ENCODE assay signal across 1 cellular context in genomic region chr5:53944981-53945380, GRCh38.
TF ChIP-seq lines count a peak whose summit lies in the region.

No MANE protein-coding gene starts in this region.

TF ChIP-seq in HepG2, 621 proteins besides CTCF, POLR2A, EP300 and RAD21 (continued from another document and continues in another):
- TF ChIP-seq ZNF687 (CRISPR knock-in tag; IDR thresholded peaks at IDR 0.05) (no peak), SP2 (CRISPR knock-in tag; IDR thresholded peaks at IDR 0.05) (no peak), SOX5 (CRISPR knock-in tag; IDR thresholded peaks at IDR 0.05; ENCODE audit: borderline replicate concordance) (0 out of 2 replicates have a peak, but pooled peaks have one; percentile 30), DZIP1 (CRISPR knock-in tag; IDR thresholded peaks at IDR 0.05) (no peak), NR2F1 (CRISPR knock-in tag; IDR thresholded peaks at IDR 0.05) (no peak), ZBTB33 (CRISPR knock-in tag; IDR thresholded peaks at IDR 0.05) (no peak), HDAC1 (CRISPR knock-in tag; IDR thresholded peaks at IDR 0.05) (0 out of 2 replicates have a peak, but pooled peaks have one; percentile 10), HMG20A (CRISPR knock-in tag; IDR thresholded peaks at IDR 0.05; ENCODE audit: borderline replicate concordance) (no peak), HIC2 (CRISPR knock-in tag; IDR thresholded peaks at IDR 0.05; ENCODE audit: low read depth) (no peak), FOXA3 (CRISPR knock-in tag; IDR thresholded peaks at IDR 0.05) (0 out of 2 replicates have a peak, but pooled peaks have one; percentile 19), CC2D1A (CRISPR knock-in tag; IDR thresholded peaks at IDR 0.05) (no peak), ZHX1 (CRISPR knock-in tag; IDR thresholded peaks at IDR 0.05; ENCODE audit: low read depth) (0 out of 2 replicates have a peak, but pooled peaks have one; percentile 50), ZNF337 (CRISPR knock-in tag; IDR thresholded peaks at IDR 0.05; ENCODE audit: borderline replicate concordance, low read depth) (no peak), MTF1 (CRISPR knock-in tag; IDR thresholded peaks at IDR 0.05) (no peak), ZNF550 (CRISPR knock-in tag; IDR thresholded peaks at IDR 0.05; ENCODE audit: borderline replicate concordance) (no peak), ZBTB1 (CRISPR knock-in tag; IDR thresholded peaks at IDR 0.05; ENCODE audit: borderline replicate concordance) (no peak), SKI (IDR thresholded peaks at IDR 0.05; ENCODE audit: partially characterized antibody) (no peak), PITX1 (CRISPR knock-in tag; IDR thresholded peaks at IDR 0.05) (no peak), ZNF253 (CRISPR knock-in tag; IDR thresholded peaks at IDR 0.05; ENCODE audit: borderline replicate concordance) (no peak), RFX5 (IDR thresholded peaks at IDR 0.05; ENCODE audit: low read depth, low read length) (no peak), FOXO4 (CRISPR knock-in tag; conservative IDR thresholded peaks at IDR 0.05) (no peak), MIXL1 (CRISPR knock-in tag; IDR thresholded peaks at IDR 0.05) (no peak), SRSF1 (optimal IDR thresholded peaks at IDR 0.05; ENCODE audit: low read depth, low read length) (no peak), DMAP1 (CRISPR knock-in tag; IDR thresholded peaks at IDR 0.05) (no peak), SAFB2 (CRISPR knock-in tag; IDR thresholded peaks at IDR 0.05; ENCODE audit: borderline replicate concordance, low read depth) (no peak), HDAC2 (CRISPR knock-in tag; IDR thresholded peaks at IDR 0.05) (0 out of 2 replicates have a peak, but pooled peaks have one; percentile 16), MLLT10 (CRISPR knock-in tag; IDR thresholded peaks at IDR 0.05) (no peak), MAZ (IDR thresholded peaks at IDR 0.05; ENCODE audit: borderline replicate concordance, low read depth, low read length) (no peak), MAZ (CRISPR knock-in tag; IDR thresholded peaks at IDR 0.05; ENCODE audit: low read depth) (no peak), ZNF441 (CRISPR knock-in tag; IDR thresholded peaks at IDR 0.05; ENCODE audit: borderline replicate concordance) (no peak), MYC (CRISPR knock-in tag; IDR thresholded peaks at IDR 0.05; ENCODE audit: borderline replicate concordance) (no peak), RARG (CRISPR knock-in tag; IDR thresholded peaks at IDR 0.05; ENCODE audit: low read depth) (no peak), ZNF780A (CRISPR knock-in tag; IDR thresholded peaks at IDR 0.05) (no peak), KDM5A (IDR thresholded peaks at IDR 0.05; ENCODE audit: borderline replicate concordance, low read length) (no peak), HNRNPH1 (optimal IDR thresholded peaks at IDR 0.05; ENCODE audit: low read depth, low read length) (no peak), ZNF292 (CRISPR knock-in tag; IDR thresholded peaks at IDR 0.05; ENCODE audit: borderline replicate concordance, low read depth) (no peak)
- TF ChIP-seq, protein P1, sequence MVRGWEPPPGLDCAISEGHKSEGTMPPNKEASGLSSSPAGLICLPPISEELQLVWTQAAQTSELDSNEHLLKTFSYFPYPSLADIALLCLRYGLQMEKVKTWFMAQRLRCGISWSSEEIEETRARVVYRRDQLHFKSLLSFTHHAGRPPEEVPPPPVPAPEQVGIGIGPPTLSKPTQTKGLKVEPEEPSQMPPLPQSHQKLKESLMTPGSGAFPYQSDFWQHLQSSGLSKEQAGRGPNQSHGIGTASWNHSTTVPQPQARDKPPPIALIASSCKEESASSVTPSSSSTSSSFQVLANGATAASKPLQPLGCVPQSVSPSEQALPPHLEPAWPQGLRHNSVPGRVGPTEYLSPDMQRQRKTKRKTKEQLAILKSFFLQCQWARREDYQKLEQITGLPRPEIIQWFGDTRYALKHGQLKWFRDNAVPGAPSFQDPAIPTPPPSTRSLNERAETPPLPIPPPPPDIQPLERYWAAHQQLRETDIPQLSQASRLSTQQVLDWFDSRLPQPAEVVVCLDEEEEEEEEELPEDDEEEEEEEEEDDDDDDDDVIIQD (CRISPR knock-in tag; IDR thresholded peaks at IDR 0.05; ENCODE audit: low read depth) = peak; percentile 90; the same call in 1 of the 2 replicates
- TF ChIP-seq, protein P2, sequence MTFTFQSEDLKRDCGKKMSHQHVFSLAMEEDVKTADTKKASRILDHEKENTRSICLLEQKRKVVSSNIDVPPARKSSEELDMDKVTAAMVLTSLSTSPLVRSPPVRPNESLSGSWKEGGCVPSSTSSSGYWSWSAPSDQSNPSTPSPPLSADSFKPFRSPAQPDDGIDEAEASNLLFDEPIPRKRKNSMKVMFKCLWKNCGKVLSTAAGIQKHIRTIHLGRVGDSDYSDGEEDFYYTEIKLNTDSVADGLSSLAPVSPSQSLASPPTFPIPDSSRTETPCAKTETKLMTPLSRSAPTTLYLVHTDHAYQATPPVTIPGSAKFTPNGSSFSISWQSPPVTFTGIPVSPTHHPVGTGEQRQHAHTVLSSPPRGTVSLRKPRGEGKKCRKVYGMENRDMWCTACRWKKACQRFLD (CRISPR knock-in tag; IDR thresholded peaks at IDR 0.05; ENCODE audit: borderline replicate concordance) = no peak
- TF ChIP-seq, protein P3, sequence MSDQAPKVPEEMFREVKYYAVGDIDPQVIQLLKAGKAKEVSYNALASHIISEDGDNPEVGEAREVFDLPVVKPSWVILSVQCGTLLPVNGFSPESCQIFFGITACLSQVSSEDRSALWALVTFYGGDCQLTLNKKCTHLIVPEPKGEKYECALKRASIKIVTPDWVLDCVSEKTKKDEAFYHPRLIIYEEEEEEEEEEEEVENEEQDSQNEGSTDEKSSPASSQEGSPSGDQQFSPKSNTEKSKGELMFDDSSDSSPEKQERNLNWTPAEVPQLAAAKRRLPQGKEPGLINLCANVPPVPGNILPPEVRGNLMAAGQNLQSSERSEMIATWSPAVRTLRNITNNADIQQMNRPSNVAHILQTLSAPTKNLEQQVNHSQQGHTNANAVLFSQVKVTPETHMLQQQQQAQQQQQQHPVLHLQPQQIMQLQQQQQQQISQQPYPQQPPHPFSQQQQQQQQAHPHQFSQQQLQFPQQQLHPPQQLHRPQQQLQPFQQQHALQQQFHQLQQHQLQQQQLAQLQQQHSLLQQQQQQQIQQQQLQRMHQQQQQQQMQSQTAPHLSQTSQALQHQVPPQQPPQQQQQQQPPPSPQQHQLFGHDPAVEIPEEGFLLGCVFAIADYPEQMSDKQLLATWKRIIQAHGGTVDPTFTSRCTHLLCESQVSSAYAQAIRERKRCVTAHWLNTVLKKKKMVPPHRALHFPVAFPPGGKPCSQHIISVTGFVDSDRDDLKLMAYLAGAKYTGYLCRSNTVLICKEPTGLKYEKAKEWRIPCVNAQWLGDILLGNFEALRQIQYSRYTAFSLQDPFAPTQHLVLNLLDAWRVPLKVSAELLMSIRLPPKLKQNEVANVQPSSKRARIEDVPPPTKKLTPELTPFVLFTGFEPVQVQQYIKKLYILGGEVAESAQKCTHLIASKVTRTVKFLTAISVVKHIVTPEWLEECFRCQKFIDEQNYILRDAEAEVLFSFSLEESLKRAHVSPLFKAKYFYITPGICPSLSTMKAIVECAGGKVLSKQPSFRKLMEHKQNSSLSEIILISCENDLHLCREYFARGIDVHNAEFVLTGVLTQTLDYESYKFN (CRISPR knock-in tag; conservative IDR thresholded peaks at IDR 0.05) = 0 out of 2 replicates have a peak, but pooled peaks have one; percentile 33
